Comparison of ENCODE assay signal across 8 cellular contexts in the genomic region with DNA sequence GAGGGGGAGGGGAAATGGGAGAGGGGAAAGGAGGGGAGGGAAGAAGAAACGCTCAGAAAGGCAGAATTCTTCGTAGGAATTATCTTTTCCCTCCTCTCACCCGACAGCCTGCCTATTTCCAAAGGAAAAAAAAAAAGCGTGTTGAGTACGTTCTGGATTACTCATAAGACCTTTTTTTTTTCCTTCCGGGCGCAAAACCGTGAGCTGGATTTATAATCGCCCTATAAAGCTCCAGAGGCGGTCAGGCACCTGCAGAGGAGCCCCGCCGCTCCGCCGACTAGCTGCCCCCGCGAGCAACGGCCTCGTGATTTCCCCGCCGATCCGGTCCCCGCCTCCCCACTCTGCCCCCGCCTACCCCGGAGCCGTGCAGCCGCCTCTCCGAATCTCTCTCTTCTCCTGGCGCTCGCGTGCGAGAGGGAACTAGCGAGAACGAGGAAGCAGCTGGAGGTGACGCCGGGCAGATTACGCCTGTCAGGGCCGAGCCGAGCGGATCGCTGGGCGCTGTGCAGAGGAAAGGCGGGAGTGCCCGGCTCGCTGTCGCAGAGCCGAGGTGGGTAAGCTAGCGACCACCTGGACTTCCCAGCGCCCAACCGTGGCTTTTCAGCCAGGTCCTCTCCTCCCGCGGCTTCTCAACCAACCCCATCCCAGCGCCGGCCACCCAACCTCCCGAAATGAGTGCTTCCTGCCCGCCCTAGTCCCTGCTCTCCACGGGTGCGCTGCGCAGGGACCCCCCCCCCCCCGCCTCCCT. TPM values are rescaled to one million over a fixed set of nuclear protein-coding genes. Genes with fewer than 3 reads are reported as not detected.
DNase-seq lines count a peak whose midpoint lies in the region; ATAC-seq, FAIRE-seq and TF ChIP-seq lines count a peak whose summit lies in the region.

A gene (plus strand): TSS at position 389 of the 748 bp plus-strand sequence. CDS start 1,705 bp downstream, outside the sequence.

- H3K9me3 Mint-ChIP-seq in activated T-helper 17 cell treated with anti-CD3 and anti-CD28 coated beads, Interleukin-2, amount 50 U/mL, for 72 hours, result no peaks in the 10 kb centered on the region

- peak within 1 kb of the TSS; percentile 81 for H3K27ac Mint-ChIP-seq in activated T-helper 17 cell treated with anti-CD3 and anti-CD28 coated beads, Interleukin-2, amount 50 U/mL, for 72 hours

- TF ChIP-seq CTCF in OCI-LY3 (IDR thresholded peaks at IDR 0.05; ENCODE audit: low read depth, low read length) (no peak), neutrophil (IDR thresholded peaks at IDR 0.05) (no peak), thyroid gland (IDR thresholded peaks at IDR 0.05) (no peak)

- H4K20me1 ChIP-seq in OCI-LY3 (ENCODE audit: insufficient read depth, low read length), result 0 out of 2 replicates have a peak, but pooled peaks cover 4% of the 10 kb centered on the region

- peaks cover 13% of the 10 kb centered on the region; the same call in 1 of the 2 replicates for H3K4me1 ChIP-seq in OCI-LY3 (ENCODE audit: low read length)
- H3K4me1 ChIP-seq in neutrophil (ENCODE audit: control insufficient read depth in 1 of 2, insufficient read depth in 1 of 2, low read depth in 1 of 2, low read length in 1 of 2), result peaks cover 41 to 57% of the 10 kb centered on the region in 2 experiments
- peaks cover 53 to 68% of the 10 kb centered on the region in 2 donors for H3K4me1 ChIP-seq in thyroid gland

- TF ChIP-seq POLR2A in thyroid gland (IDR thresholded peaks at IDR 0.05), result no peak

- TF ChIP-seq RAD21 in Ishikawa (IDR thresholded peaks at IDR 0.05; ENCODE audit: low read depth), result no peak

- H3K4me3 ChIP-seq in OCI-LY3 (ENCODE audit: low read length), result peak within 1 kb of the TSS; percentile 72
- H3K4me3 ChIP-seq in neutrophil (ENCODE audit: low read depth in 1 of 2, low read length in 1 of 2), result peak within 1 kb of the TSS; percentile 36 to 52
- peak within 1 kb of the TSS in 2 of 3 donors; percentile 1 to 32 for H3K4me3 ChIP-seq in thyroid gland (replicated peaks in 1 of 3)

- 0 out of 2 replicates have a peak within 1 kb of the TSS, but pooled peaks have one; percentile 43 for H2AFZ ChIP-seq in OCI-LY3 (ENCODE audit: low read depth, low read length)

- intact Hi-C loops in thyroid gland (cut with DNase I), result loop anchor here (5.0 kb wide), 1 partner anchor 409 kb away; no protein-coding TSS in a partner anchor

- FAIRE-seq in frontal cortex (lab: Jason Lieb, UNC), result no peak

- H3K9ac ChIP-seq in OCI-LY3 (ENCODE audit: low read length), result no peak within 1 kb of the TSS

- H3K4me3 Mint-ChIP-seq in activated T-helper 17 cell treated with anti-CD3 and anti-CD28 coated beads, Interleukin-2, amount 50 U/mL, for 72 hours, result peak within 1 kb of the TSS; percentile 76

- 0 out of 2 replicates have a peak, but pooled peaks have one; percentile 36 for TF ChIP-seq EP300 in Ishikawa (IDR thresholded peaks at IDR 0.05; ENCODE audit: borderline replicate concordance)

- H3K79me2 ChIP-seq in OCI-LY3 (ENCODE audit: low read length), result no peaks in the 10 kb centered on the region

- no peaks in the 10 kb centered on the region for H3K36me3 ChIP-seq in OCI-LY3 (replicated peaks; ENCODE audit: low read depth, low read length)
- H3K36me3 ChIP-seq in neutrophil, result no peaks in the 10 kb centered on the region
- H3K36me3 ChIP-seq in thyroid gland, result no peaks in the 10 kb centered on the region

- H3K27me3 ChIP-seq in OCI-LY3 (ENCODE audit: low read depth, low read length) (peaks cover 26% of the 10 kb centered on the region), neutrophil (peaks cover 93% of the 10 kb centered on the region), thyroid gland (peaks cover 54% of the 10 kb centered on the region)

- H3K4me1 Mint-ChIP-seq in activated T-helper 17 cell treated with anti-CD3 and anti-CD28 coated beads, Interleukin-2, amount 50 U/mL, for 72 hours, result peaks cover 20% of the 10 kb centered on the region

- peak; percentile 66 for ATAC-seq in activated T-helper 17 cell treated with anti-CD3 and anti-CD28 coated beads, Interleukin-2, amount 50 U/mL, for 72 hours (replicated peaks)

- peaks cover 55% of the 10 kb centered on the region for H3K27me3 Mint-ChIP-seq in activated T-helper 17 cell treated with anti-CD3 and anti-CD28 coated beads, Interleukin-2, amount 50 U/mL, for 72 hours

- peak; percentile 40 to 61 for DNase-seq in activated CD4-positive, alpha-beta T cell treated with anti-CD3 and anti-CD28 coated beads for 24 hours (ENCODE audit: low read depth in 2 of 2)
- DNase-seq in activated CD4-positive, alpha-beta T cell treated with anti-CD3 and anti-CD28 coated beads for 1 hour, result no peak
- peak; percentile 59 to 68 for DNase-seq in frontal cortex (ENCODE audit: low spot score in 2 of 2)
- peak; percentile 71 to 72 for DNase-seq in thyroid gland

- H3K9me3 ChIP-seq in OCI-LY3 (ENCODE audit: insufficient read depth, low read length), result no peaks in the 10 kb centered on the region
- H3K9me3 ChIP-seq in neutrophil, result no peaks in the 10 kb centered on the region
- H3K9me3 ChIP-seq in thyroid gland, result no peaks in the 10 kb centered on the region

- H3K27ac ChIP-seq in OCI-LY3 (ENCODE audit: low read length), result no peak within 1 kb of the TSS
- H3K27ac ChIP-seq in neutrophil, result no peak within 1 kb of the TSS
- H3K27ac ChIP-seq in thyroid gland, result no peak within 1 kb of the TSS

- peak within 1 kb of the TSS; percentile 82 for H3K4me2 ChIP-seq in OCI-LY3 (ENCODE audit: low read length)

- peaks cover 7% of the 10 kb centered on the region for H3K36me3 Mint-ChIP-seq in activated T-helper 17 cell treated with anti-CD3 and anti-CD28 coated beads, Interleukin-2, amount 50 U/mL, for 72 hours (ENCODE audit: low read depth)

- WGBS in thyroid gland, 2 donors, result 1 to 2% methylated on average over 21 to 27 of the region's 59 CpGs

TF ChIP-seq in Ishikawa, 13 proteins besides CTCF, POLR2A, EP300 and RAD21:
- TF ChIP-seq, protein P1, sequence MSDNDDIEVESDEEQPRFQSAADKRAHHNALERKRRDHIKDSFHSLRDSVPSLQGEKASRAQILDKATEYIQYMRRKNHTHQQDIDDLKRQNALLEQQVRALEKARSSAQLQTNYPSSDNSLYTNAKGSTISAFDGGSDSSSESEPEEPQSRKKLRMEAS (IDR thresholded peaks at IDR 0.05), result peak; percentile 85
- TF ChIP-seq FOXM1 (IDR thresholded peaks at IDR 0.05; ENCODE audit: borderline replicate concordance, low read depth) (no peak), TEAD4 (IDR thresholded peaks at IDR 0.05) (0 out of 2 replicates have a peak, but pooled peaks have one; percentile 7), CEBPB (IDR thresholded peaks at IDR 0.05) (no peak), TCF12 (IDR thresholded peaks at IDR 0.05; ENCODE audit: low read depth) (0 out of 2 replicates have a peak, but pooled peaks have one; percentile 13), TAF1 (IDR thresholded peaks at IDR 0.05; ENCODE audit: low read depth) (peak; percentile 36; the same call in 1 of the 2 replicates)
- TF ChIP-seq, protein P2, sequence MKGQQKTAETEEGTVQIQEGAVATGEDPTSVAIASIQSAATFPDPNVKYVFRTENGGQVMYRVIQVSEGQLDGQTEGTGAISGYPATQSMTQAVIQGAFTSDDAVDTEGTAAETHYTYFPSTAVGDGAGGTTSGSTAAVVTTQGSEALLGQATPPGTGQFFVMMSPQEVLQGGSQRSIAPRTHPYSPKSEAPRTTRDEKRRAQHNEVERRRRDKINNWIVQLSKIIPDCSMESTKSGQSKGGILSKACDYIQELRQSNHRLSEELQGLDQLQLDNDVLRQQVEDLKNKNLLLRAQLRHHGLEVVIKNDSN (IDR thresholded peaks at IDR 0.05), result no peak; the same call in 1 of the 2 replicates
- TF ChIP-seq, protein P3, sequence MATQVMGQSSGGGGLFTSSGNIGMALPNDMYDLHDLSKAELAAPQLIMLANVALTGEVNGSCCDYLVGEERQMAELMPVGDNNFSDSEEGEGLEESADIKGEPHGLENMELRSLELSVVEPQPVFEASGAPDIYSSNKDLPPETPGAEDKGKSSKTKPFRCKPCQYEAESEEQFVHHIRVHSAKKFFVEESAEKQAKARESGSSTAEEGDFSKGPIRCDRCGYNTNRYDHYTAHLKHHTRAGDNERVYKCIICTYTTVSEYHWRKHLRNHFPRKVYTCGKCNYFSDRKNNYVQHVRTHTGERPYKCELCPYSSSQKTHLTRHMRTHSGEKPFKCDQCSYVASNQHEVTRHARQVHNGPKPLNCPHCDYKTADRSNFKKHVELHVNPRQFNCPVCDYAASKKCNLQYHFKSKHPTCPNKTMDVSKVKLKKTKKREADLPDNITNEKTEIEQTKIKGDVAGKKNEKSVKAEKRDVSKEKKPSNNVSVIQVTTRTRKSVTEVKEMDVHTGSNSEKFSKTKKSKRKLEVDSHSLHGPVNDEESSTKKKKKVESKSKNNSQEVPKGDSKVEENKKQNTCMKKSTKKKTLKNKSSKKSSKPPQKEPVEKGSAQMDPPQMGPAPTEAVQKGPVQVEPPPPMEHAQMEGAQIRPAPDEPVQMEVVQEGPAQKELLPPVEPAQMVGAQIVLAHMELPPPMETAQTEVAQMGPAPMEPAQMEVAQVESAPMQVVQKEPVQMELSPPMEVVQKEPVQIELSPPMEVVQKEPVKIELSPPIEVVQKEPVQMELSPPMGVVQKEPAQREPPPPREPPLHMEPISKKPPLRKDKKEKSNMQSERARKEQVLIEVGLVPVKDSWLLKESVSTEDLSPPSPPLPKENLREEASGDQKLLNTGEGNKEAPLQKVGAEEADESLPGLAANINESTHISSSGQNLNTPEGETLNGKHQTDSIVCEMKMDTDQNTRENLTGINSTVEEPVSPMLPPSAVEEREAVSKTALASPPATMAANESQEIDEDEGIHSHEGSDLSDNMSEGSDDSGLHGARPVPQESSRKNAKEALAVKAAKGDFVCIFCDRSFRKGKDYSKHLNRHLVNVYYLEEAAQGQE (IDR thresholded peaks at IDR 0.05; ENCODE audit: low read depth), result no peak

RNA-seq across cellular contexts. Expression of the gene that starts here (rescaled TPM):
- total RNA-seq in activated T-helper 17 cell treated with anti-CD3 and anti-CD28 coated beads, Interleukin-2, amount 50 U/mL, for 72 hours, result 1 to 10 TPM in 1 of 2 donors, under 1 TPM in 1; 0.73 to 7.1 TPM
- total RNA-seq in frontal cortex, result 80.7 TPM
- under 1 TPM; 0.11 to 0.94 (median 0.46) TPM for total RNA-seq in thyroid gland

Comparison
In these comparisons a context has a peak if more than half of its experiments do, and no peak if none do; other contexts are left out.
1. RNA of the gene that starts here (total RNA-seq): 80.7 TPM in frontal cortex (single experiment); 0.73 to 7.1 TPM in activated T-helper 17 cell treated with anti-CD3 and anti-CD28 coated beads, Interleukin-2, amount 50 U/mL, for 72 hours and 0.11 to 0.94 TPM in thyroid gland; every median in the first group is over 10 times any median in the second.
2. Peak in DNase-seq and H3K4me3 ChIP-seq in thyroid gland; RNA of the gene not detected or under 1 TPM.
3. H3K4me3 ChIP-seq: peak in every context shown above with its lines; median percentile 72 in OCI-LY3; 44 in neutrophil; 16 in thyroid gland.